ENCODE assay signal across 2 cellular contexts in genomic region chr12:10715491-10715890, GRCh38.
TF ChIP-seq lines count a peak whose summit lies in the region.

No MANE protein-coding gene starts in this region.

TF ChIP-seq in endothelial cell of umbilical vein, 7 proteins besides CTCF, POLR2A, EP300 and RAD21:
- TF ChIP-seq GATA2 (IDR thresholded peaks at IDR 0.05; ENCODE audit: insufficient read depth, insufficient read length, low read depth, low read length) (no peak), MYC (IDR thresholded peaks at IDR 0.05; ENCODE audit: low read depth, low read length) (no peak), FOS (IDR thresholded peaks at IDR 0.05; ENCODE audit: borderline replicate concordance, insufficient read depth, low read length) (no peak), JUN (IDR thresholded peaks at IDR 0.05; ENCODE audit: borderline replicate concordance, insufficient read depth, insufficient read length, low read depth) (no peak)
TF ChIP-seq in endothelial cell of umbilical vein: peak in this region for 0.

TF ChIP-seq in GM23338, 12 proteins besides CTCF, POLR2A, EP300 and RAD21:
- no peak for TF ChIP-seq ZNF462 (CRISPR knock-in tag; IDR thresholded peaks at IDR 0.05)
- no peak for TF ChIP-seq STAT1 (IDR thresholded peaks at IDR 0.05; ENCODE audit: unreplicated experiment)
- TF ChIP-seq, protein P1, sequence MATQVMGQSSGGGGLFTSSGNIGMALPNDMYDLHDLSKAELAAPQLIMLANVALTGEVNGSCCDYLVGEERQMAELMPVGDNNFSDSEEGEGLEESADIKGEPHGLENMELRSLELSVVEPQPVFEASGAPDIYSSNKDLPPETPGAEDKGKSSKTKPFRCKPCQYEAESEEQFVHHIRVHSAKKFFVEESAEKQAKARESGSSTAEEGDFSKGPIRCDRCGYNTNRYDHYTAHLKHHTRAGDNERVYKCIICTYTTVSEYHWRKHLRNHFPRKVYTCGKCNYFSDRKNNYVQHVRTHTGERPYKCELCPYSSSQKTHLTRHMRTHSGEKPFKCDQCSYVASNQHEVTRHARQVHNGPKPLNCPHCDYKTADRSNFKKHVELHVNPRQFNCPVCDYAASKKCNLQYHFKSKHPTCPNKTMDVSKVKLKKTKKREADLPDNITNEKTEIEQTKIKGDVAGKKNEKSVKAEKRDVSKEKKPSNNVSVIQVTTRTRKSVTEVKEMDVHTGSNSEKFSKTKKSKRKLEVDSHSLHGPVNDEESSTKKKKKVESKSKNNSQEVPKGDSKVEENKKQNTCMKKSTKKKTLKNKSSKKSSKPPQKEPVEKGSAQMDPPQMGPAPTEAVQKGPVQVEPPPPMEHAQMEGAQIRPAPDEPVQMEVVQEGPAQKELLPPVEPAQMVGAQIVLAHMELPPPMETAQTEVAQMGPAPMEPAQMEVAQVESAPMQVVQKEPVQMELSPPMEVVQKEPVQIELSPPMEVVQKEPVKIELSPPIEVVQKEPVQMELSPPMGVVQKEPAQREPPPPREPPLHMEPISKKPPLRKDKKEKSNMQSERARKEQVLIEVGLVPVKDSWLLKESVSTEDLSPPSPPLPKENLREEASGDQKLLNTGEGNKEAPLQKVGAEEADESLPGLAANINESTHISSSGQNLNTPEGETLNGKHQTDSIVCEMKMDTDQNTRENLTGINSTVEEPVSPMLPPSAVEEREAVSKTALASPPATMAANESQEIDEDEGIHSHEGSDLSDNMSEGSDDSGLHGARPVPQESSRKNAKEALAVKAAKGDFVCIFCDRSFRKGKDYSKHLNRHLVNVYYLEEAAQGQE (IDR thresholded peaks at IDR 0.05; ENCODE audit: unreplicated experiment) = no peak
- TF ChIP-seq CREB1 (CRISPR knock-in tag; IDR thresholded peaks at IDR 0.05; ENCODE audit: low read depth) = no peak
